ENCODE assay signal across 7 cellular contexts in genomic region chr3:53195602-53196574, GRCh38. TPM values are rescaled to one million over a fixed set of nuclear protein-coding genes. Genes with fewer than 3 reads are reported as not detected.
A peak's percentile ranks its signal among the peaks of the same experiment; 100 is the strongest.
DNase-seq lines count a peak whose midpoint lies in the region; ATAC-seq and TF ChIP-seq lines count a peak whose summit lies in the region.

No MANE protein-coding gene starts in this region.

- intact Hi-C loops in activated B cell treated with CpG ODN at 0.5 μM for 24 hours (cut with micrococcal nuclease) (loop anchor here (1.0 kb wide), 6 partner anchors 15 to 345 kb away; partner anchors contain the start of gene RFT1), right lobe of liver (cut with DNase I) (no loop called here)

- no peaks in the 10 kb centered on the region for H3K27me3 Mint-ChIP-seq in activated B cell treated with CpG ODN at 0.5 μM for 24 hours
- peaks cover 11% of the 10 kb centered on the region for H3K27me3 Mint-ChIP-seq in central memory CD8-positive, alpha-beta T cell

- peaks cover 46% of the 10 kb centered on the region for H3K4me1 Mint-ChIP-seq in activated B cell treated with CpG ODN at 0.5 μM for 24 hours
- peaks cover 14% of the 10 kb centered on the region for H3K4me1 Mint-ChIP-seq in central memory CD8-positive, alpha-beta T cell

- no peaks in the 10 kb centered on the region for H3K36me3 ChIP-seq in right lobe of liver

- ATAC-seq in activated B cell treated with CpG ODN at 0.5 μM for 24 hours (ENCODE audit: low read depth) (peak; percentile 62), right lobe of liver (peak; percentile 71 to 85 (median 84)), HG03039 (IDR thresholded peaks at IDR 0.05; ENCODE audit: unreplicated experiment) (no peak)
- ATAC-seq in central memory CD8-positive, alpha-beta T cell (replicated peaks; ENCODE audit: extremely low read depth, poor library complexity, severe bottlenecking): peak; percentile 47

- TF ChIP-seq POLR2A in right lobe of liver (IDR thresholded peaks at IDR 0.05): no peak

- no peaks in the 10 kb centered on the region for H3K27me3 ChIP-seq in right lobe of liver

- peaks cover 0 to 4% (median 0%) of the 10 kb centered on the region in 4 donors for H3K4me1 ChIP-seq in right lobe of liver

- TF ChIP-seq CTCF in GM12875 (IDR thresholded peaks at IDR 0.05; ENCODE audit: borderline replicate concordance, insufficient read depth, low read depth, low read length) (peak; percentile 98), activated B cell treated with CpG ODN at 0.5 μM for 24 hours (IDR thresholded peaks at IDR 0.05) (peak; percentile 98), right lobe of liver (IDR thresholded peaks at IDR 0.05) (peak; percentile 93 to 100 (median 99))

- no peak overlapping the region for H3K27ac ChIP-seq in right lobe of liver

- H3K4me3 ChIP-seq in GM12875 (ENCODE audit: low read depth, low read length) (peak overlapping the region; percentile 21), right lobe of liver (no peak overlapping the region)

- peak overlapping the region; percentile 19 for H3K4me3 Mint-ChIP-seq in activated B cell treated with CpG ODN at 0.5 μM for 24 hours
- no peak overlapping the region for H3K4me3 Mint-ChIP-seq in central memory CD8-positive, alpha-beta T cell

- peak; percentile 17 for DNase-seq in LHCN-M2 (ENCODE audit: low read depth)
- DNase-seq in activated B cell treated with CpG ODN at 0.5 μM for 24 hours: peak; percentile 72
- DNase-seq in central memory CD8-positive, alpha-beta T cell (ENCODE audit: low spot score in 2 of 2): peak; percentile 31 to 43
- DNase-seq in right lobe of liver: peak in 2 of 3 donors; percentile 53 to 64
- peak; percentile 34 to 36 for DNase-seq in stimulated activated CD8-positive, alpha-beta memory T cell treated with anti-CD3 and anti-CD28 coated beads, Interleukin-15, amount 100 ng/mL, for 48 hours (ENCODE audit: low read depth in 2 of 2)

- CTCF ChIA-PET in activated B cell treated with CpG ODN at 0.5 μM for 24 hours (lab: Charles Lee): interaction anchor here (0.6 to 4.9 kb wide), 22 partner anchors 13 to 151 kb away, joined by 3 to 194 read pairs (median 5); partner anchors contain the start of genes DCP1A and PRKCD

- H3K9me3 Mint-ChIP-seq in activated B cell treated with CpG ODN at 0.5 μM for 24 hours: no peaks in the 10 kb centered on the region
- no peaks in the 10 kb centered on the region for H3K9me3 Mint-ChIP-seq in central memory CD8-positive, alpha-beta T cell

- peak overlapping the region; percentile 24 for H3K27ac Mint-ChIP-seq in activated B cell treated with CpG ODN at 0.5 μM for 24 hours
- no peak overlapping the region for H3K27ac Mint-ChIP-seq in central memory CD8-positive, alpha-beta T cell (ENCODE audit: low read depth)

- POLR2A ChIA-PET in activated B cell treated with CpG ODN at 0.5 μM for 24 hours (lab: Charles Lee): interaction anchor here (0.7 to 2.8 kb wide), 14 partner anchors 15 to 152 kb away, joined by 3 to 22 read pairs (median 4); partner anchors contain the start of genes DCP1A and PRKCD

- H3K9me3 ChIP-seq in right lobe of liver: no peaks in the 10 kb centered on the region

- WGBS in right lobe of liver (ENCODE audit: insufficient coverage, low coverage, low lambda C conversion rate, missing lambda C conversion rate): 17% methylated on average over 21 of the region's 36 CpGs

- H3K36me3 Mint-ChIP-seq in activated B cell treated with CpG ODN at 0.5 μM for 24 hours (ENCODE audit: low read depth): peaks cover 27% of the 10 kb centered on the region
- H3K36me3 Mint-ChIP-seq in central memory CD8-positive, alpha-beta T cell (ENCODE audit: insufficient read depth): peaks cover 15% of the 10 kb centered on the region

RNA-seq across cellular contexts. Expression of gene PRKCD, which starts 34.9 kb away (rescaled TPM):
- total RNA-seq in LHCN-M2 (2014; rRNA removed) (4.4 and 8.0 TPM in 2 replicates), activated B cell treated with CpG ODN at 0.5 μM for 24 hours (60.4 and 63.9 TPM in 2 replicates), right lobe of liver (1 to 10 TPM; 3.5 to 8.3 (median 5.1) TPM)
- 21.7 TPM for polyA plus RNA-seq in LHCN-M2 (2012)

RNA-seq across cellular contexts. Expression of gene TKT, which starts 59.9 kb away (rescaled TPM):
- 212 and 235 TPM in 2 replicates for total RNA-seq in LHCN-M2 (2014; rRNA removed)
- polyA plus RNA-seq in LHCN-M2 (2012): 306 TPM
- 154 TPM in 2 replicates for total RNA-seq in activated B cell treated with CpG ODN at 0.5 μM for 24 hours
- total RNA-seq in right lobe of liver: 100 to 1,000 TPM in 5 of 6 experiments, 10 to 100 TPM in 1; 98.9 to 257 (median 146) TPM

Comparison
In these comparisons a context has a peak if more than half of its experiments do, and no peak if none do; other contexts are left out.
1. DNase-seq: peak in every context shown above with its lines; median percentile 72 in activated B cell treated with CpG ODN at 0.5 μM for 24 hours; 58 in right lobe of liver; 37 in central memory CD8-positive, alpha-beta T cell; 35 in stimulated activated CD8-positive, alpha-beta memory T cell treated with anti-CD3 and anti-CD28 coated beads, Interleukin-15, amount 100 ng/mL, for 48 hours; 17 in LHCN-M2.